In genomic region chr6:53483423-53484353, GRCh38 we compare ENCODE assay signal across 8 cellular contexts.
A peak's percentile ranks its signal among the peaks of the same experiment; 100 is the strongest.
DNase-seq lines count a peak whose midpoint lies in the region; ATAC-seq, FAIRE-seq and TF ChIP-seq lines count a peak whose summit lies in the region.

No MANE protein-coding gene starts in this region.

- no peak overlapping the region for H3K27ac Mint-ChIP-seq in activated CD4-positive, alpha-beta memory T cell treated with anti-CD3 and anti-CD28 coated beads, Interleukin-2, amount 10 ng/mL, durations not matched to agents 7 days and 5 days

- H3K9me3 Mint-ChIP-seq in activated CD4-positive, alpha-beta memory T cell treated with anti-CD3 and anti-CD28 coated beads, Interleukin-2, amount 10 ng/mL, durations not matched to agents 7 days and 5 days: no peaks in the 10 kb centered on the region

- in situ Hi-C loops in HepG2 (cut with HindIII; ENCODE audit: extremely low pct_ligation_motif_present, low pct_unique_long_range_greater_than_20kb): loop anchor here (5.0 kb wide), 2 partner anchors 306 to 381 kb away; no protein-coding TSS in a partner anchor

- peaks cover 34% of the 10 kb centered on the region for H3K4me1 Mint-ChIP-seq in activated CD4-positive, alpha-beta memory T cell treated with anti-CD3 and anti-CD28 coated beads, Interleukin-2, amount 10 ng/mL, durations not matched to agents 7 days and 5 days

- intact Hi-C loops in HepG2 (cut with micrococcal nuclease; ENCODE audit: unreplicated experiment): loop anchor here (1.0 to 10.0 kb wide), 8 partner anchors 46 to 1077 kb away; partner anchors contain the start of gene GSTA4

- H3K9ac ChIP-seq in HepG2 (ENCODE audit: insufficient read depth, low read depth, low read length): no peak overlapping the region

- H3K4me3 ChIP-seq in HepG2 (replicated peaks in 1 of 3; ENCODE audit: insufficient read depth in 1 of 3, low read depth in 2 of 3, low read length in 3 of 3): no peak overlapping the region

- TF ChIP-seq RAD21 in HepG2 (CRISPR knock-in tag; IDR thresholded peaks at IDR 0.05): no peak

- H2AFZ ChIP-seq in HepG2 (ENCODE audit: low read length): no peak overlapping the region

- DNase-seq in AML-193 (lab: John Stamatoyannopoulos, UW) (peak; percentile 51 to 52), HepG2 (ENCODE audit: low spot score) (peak; percentile 26), activated gamma-delta T cell (lab: John Stamatoyannopoulos, UW) (no peak), activated gamma-delta T cell treated with Interleukin-2 at 50 U/mL for 16 hours (no peak)
- peak; percentile 47 for DNase-seq in activated CD4-positive, alpha-beta memory T cell treated with anti-CD3 and anti-CD28 coated beads, Interleukin-2, amount 10 ng/mL, durations not matched to agents 7 days and 5 days

- WGBS in HepG2 (ENCODE audit: low lambda C conversion rate): 37% methylated on average over 10 of the region's 10 CpGs

- TF ChIP-seq POLR2A in HepG2 (IDR thresholded peaks at IDR 0.05; ENCODE audit: insufficient read depth in 1 of 2, low read depth in 2 of 2, low read length in 2 of 2): no peak

- ATAC-seq in HG03354 (IDR thresholded peaks at IDR 0.05; ENCODE audit: poor library complexity, severe bottlenecking, unreplicated experiment): peak; percentile 42
- ATAC-seq in HepG2: peak; percentile 76
- no peak for ATAC-seq in GM19463 (IDR thresholded peaks at IDR 0.05; ENCODE audit: unreplicated experiment)
- ATAC-seq in GM18520 (IDR thresholded peaks at IDR 0.05; ENCODE audit: unreplicated experiment): no peak

- H3K4me1 ChIP-seq in HepG2 (ENCODE audit: insufficient read depth, low read length): peaks cover 17% of the 10 kb centered on the region

- no peak overlapping the region for H3K27ac ChIP-seq in HepG2 (ENCODE audit: extremely low read length, insufficient read depth, low read length)

- H3K4me3 Mint-ChIP-seq in activated CD4-positive, alpha-beta memory T cell treated with anti-CD3 and anti-CD28 coated beads, Interleukin-2, amount 10 ng/mL, durations not matched to agents 7 days and 5 days: no peak overlapping the region

- peaks cover 0 to 3% of the 10 kb centered on the region in 2 experiments; a peak in 2 of 5 replicates for H3K27me3 ChIP-seq in HepG2 (ENCODE audit: control insufficient read depth in 1 of 2, insufficient read depth in 2 of 2, low read length in 2 of 2)

- TF ChIP-seq EP300 in HepG2 (IDR thresholded peaks at IDR 0.05; ENCODE audit: low read depth in 2 of 2, low read length in 2 of 2) (no peak), HepG2 (CRISPR knock-in tag; IDR thresholded peaks at IDR 0.05; ENCODE audit: borderline replicate concordance) (no peak)

- no peaks in the 10 kb centered on the region for H3K9me3 ChIP-seq in HepG2 (ENCODE audit: low read length)

- no TSS peak for BruUV-seq in HepG2 (replicated peaks; lab: Mats Ljungman, UMichigan)

- no peaks in the 10 kb centered on the region for H4K20me1 ChIP-seq in HepG2 (ENCODE audit: insufficient read depth, low read length)

- H3K79me2 ChIP-seq in HepG2 (ENCODE audit: insufficient read depth, low read length): no peaks in the 10 kb centered on the region

- H3K36me3 Mint-ChIP-seq in activated CD4-positive, alpha-beta memory T cell treated with anti-CD3 and anti-CD28 coated beads, Interleukin-2, amount 10 ng/mL, durations not matched to agents 7 days and 5 days (ENCODE audit: low read depth): no peaks in the 10 kb centered on the region

- no peak for TF ChIP-seq CTCF in HepG2 (CRISPR knock-in tag; IDR thresholded peaks at IDR 0.05)

- peak overlapping the region; percentile 30 for H3K4me2 ChIP-seq in HepG2 (ENCODE audit: low read depth, low read length)

- CTCF ChIA-PET in activated CD4-positive, alpha-beta memory T cell treated with anti-CD3 and anti-CD28 coated beads, Interleukin-2, amount 10 ng/mL, durations not matched to agents 7 days and 5 days (lab: Charles Lee): interaction anchor here (0.6 to 4.4 kb wide), 26 partner anchors 8 to 418 kb away, joined by 3 to 72 read pairs (median 4); partner anchors contain the start of gene FBXO9
- CTCF ChIA-PET in HepG2 (lab: Yijun Ruan, JAX; ENCODE audit: low intra/inter-chr PET ratio, low total read pairs): interaction anchor here (1.1 to 5.6 kb wide), 9 partner anchors 46 to 820 kb away, joined by 3 to 179 read pairs (median 5); partner anchors contain the start of gene GSTA4

- H3K27me3 Mint-ChIP-seq in activated CD4-positive, alpha-beta memory T cell treated with anti-CD3 and anti-CD28 coated beads, Interleukin-2, amount 10 ng/mL, durations not matched to agents 7 days and 5 days: peaks cover 23% of the 10 kb centered on the region

- FAIRE-seq in HepG2 (lab: Jason Lieb, UNC): no peak

- POLR2A ChIA-PET in activated CD4-positive, alpha-beta memory T cell treated with anti-CD3 and anti-CD28 coated beads, Interleukin-2, amount 10 ng/mL, durations not matched to agents 7 days and 5 days (lab: Charles Lee): interaction anchor here (0.5 to 1.6 kb wide), 3 partner anchors 12 to 124 kb away, joined by 3 to 4 read pairs (median 3); no protein-coding TSS in a partner anchor
- POLR2A ChIA-PET in HepG2 (lab: Yijun Ruan, JAX): no interaction called here

- H3K36me3 ChIP-seq in HepG2 (replicated peaks in 1 of 2; ENCODE audit: control insufficient read depth in 1 of 2, insufficient read depth in 2 of 2, low read length in 2 of 2): no peaks in the 10 kb centered on the region

TF ChIP-seq in HepG2, 621 proteins besides CTCF, POLR2A, EP300 and RAD21:
- no peak for TF ChIP-seq ZSCAN25 (CRISPR knock-in tag; IDR thresholded peaks at IDR 0.05)
- TF ChIP-seq ELF3 (CRISPR knock-in tag; IDR thresholded peaks at IDR 0.05): 0 out of 2 replicates have a peak, but pooled peaks have one; percentile 14
- TF ChIP-seq ZNF652 (CRISPR knock-in tag; IDR thresholded peaks at IDR 0.05; ENCODE audit: borderline replicate concordance, low read depth): no peak
- TF ChIP-seq NAIF1 (CRISPR knock-in tag; IDR thresholded peaks at IDR 0.05; ENCODE audit: borderline replicate concordance): no peak
- TF ChIP-seq ZNF335 (CRISPR knock-in tag; IDR thresholded peaks at IDR 0.05): no peak
- no peak for TF ChIP-seq ZKSCAN1 (IDR thresholded peaks at IDR 0.05; ENCODE audit: low read length)
- no peak for TF ChIP-seq CAMTA2 (CRISPR knock-in tag; IDR thresholded peaks at IDR 0.05; ENCODE audit: borderline replicate concordance)
- no peak for TF ChIP-seq RFXAP (CRISPR knock-in tag; IDR thresholded peaks at IDR 0.05; ENCODE audit: borderline replicate concordance)
- TF ChIP-seq, protein P1, sequence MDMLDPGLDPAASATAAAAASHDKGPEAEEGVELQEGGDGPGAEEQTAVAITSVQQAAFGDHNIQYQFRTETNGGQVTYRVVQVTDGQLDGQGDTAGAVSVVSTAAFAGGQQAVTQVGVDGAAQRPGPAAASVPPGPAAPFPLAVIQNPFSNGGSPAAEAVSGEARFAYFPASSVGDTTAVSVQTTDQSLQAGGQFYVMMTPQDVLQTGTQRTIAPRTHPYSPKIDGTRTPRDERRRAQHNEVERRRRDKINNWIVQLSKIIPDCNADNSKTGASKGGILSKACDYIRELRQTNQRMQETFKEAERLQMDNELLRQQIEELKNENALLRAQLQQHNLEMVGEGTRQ (IDR thresholded peaks at IDR 0.05; ENCODE audit: low read depth, low read length): peak; percentile 31; the same call in 1 of the 2 replicates
- TF ChIP-seq, protein P1 (CRISPR knock-in tag; IDR thresholded peaks at IDR 0.05; ENCODE audit: borderline replicate concordance): no peak; the same call in 1 of the 2 replicates
- no peak for TF ChIP-seq FOXO1 (CRISPR knock-in tag; IDR thresholded peaks at IDR 0.05)
- TF ChIP-seq WIZ (CRISPR knock-in tag; IDR thresholded peaks at IDR 0.05): 0 out of 2 replicates have a peak, but pooled peaks have one; percentile 23
- no peak for TF ChIP-seq ETV6 (CRISPR knock-in tag; conservative IDR thresholded peaks at IDR 0.05)
- peak; percentile 46; the same call in 1 of the 2 replicates for TF ChIP-seq NFYB (CRISPR knock-in tag; IDR thresholded peaks at IDR 0.05)
- TF ChIP-seq JUND (CRISPR knock-in tag; IDR thresholded peaks at IDR 0.05): no peak
- TF ChIP-seq NFYC (CRISPR knock-in tag; IDR thresholded peaks at IDR 0.05): peak; percentile 64

Comparison
In these comparisons a context has a peak if more than half of its experiments do, and no peak if none do; other contexts are left out.
1. DNase-seq: peak in AML-193 (2 of 2), activated CD4-positive, alpha-beta memory T cell treated with anti-CD3 and anti-CD28 coated beads, Interleukin-2, amount 10 ng/mL, durations not matched to agents 7 days and 5 days (single experiment) and HepG2 (single experiment); none in activated gamma-delta T cell (single experiment) and activated gamma-delta T cell treated with Interleukin-2 at 50 U/mL for 16 hours (single experiment).
2. ATAC-seq: peak in HG03354 (single experiment) and HepG2 (single experiment); none in GM19463 (single experiment) and GM18520 (single experiment).